In genomic region chr2:233815861-233816260, GRCh38 we compare ENCODE assay signal across 24 cellular contexts. TPM values are rescaled to one million over a fixed set of nuclear protein-coding genes. Genes with fewer than 3 reads are reported as not detected.
"Had no signal": no experiment of that assay in that cellular context is flagged by ENCODE, and none has a peak within 500 bp of the region (broad histone marks: within the 10 kb centered on the region; RNA-seq: fewer than 3 reads in every experiment).

No MANE protein-coding gene starts in this region.

- H3K27ac ChIP-seq: colonic mucosa, gastrocnemius medialis, psoas muscle, sigmoid colon had no signal

- DNase-seq: colonic mucosa; effector CD4-positive, alpha-beta T cell; erythroblast; gastrocnemius medialis; kidney; left colon; left ventricle myocardium superior; mesenchymal stem cell; naive thymus-derived CD4-positive, alpha-beta T cell; nephron progenitor cell; psoas muscle; retina; small intestine; stimulated activated CD4-positive, alpha-beta T cell treated with anti-CD3 and anti-CD28 coated beads, Interleukin-2, amount 100 ng/mL, for 48 hours; stimulated activated naive CD4-positive, alpha-beta T cell treated with Interleukin-2 at 50 U/mL for 16 hours had no signal

- ATAC-seq: gastrocnemius medialis; left colon; left ventricle myocardium superior; naive thymus-derived CD4-positive, alpha-beta T cell; psoas muscle had no signal

- H3K9me3 ChIP-seq: colonic mucosa, gastrocnemius medialis, psoas muscle had no signal

- H3K36me3 ChIP-seq: colonic mucosa, gastrocnemius medialis, sigmoid colon had no signal

- FAIRE-seq: endothelial cell of umbilical vein, kidney, small intestine, urothelium cell line had no signal

- H3K27me3 ChIP-seq: colonic mucosa, gastrocnemius medialis, sigmoid colon had no signal

- H3K4me3 ChIP-seq: colonic mucosa, gastrocnemius medialis, lung, psoas muscle, sigmoid colon had no signal

- H3K4me1 ChIP-seq: colonic mucosa, gastrocnemius medialis, psoas muscle, sigmoid colon had no signal

RNA-seq across cellular contexts. Expression of gene MROH2A, which starts 37.7 kb away (rescaled TPM):
- total RNA-seq: cerebellum; colonic mucosa; dermis microvascular lymphatic vessel endothelial cell; endodermal cell; endothelial cell of umbilical vein; fibroblast of villous mesenchyme; gastrocnemius medialis; kidney; left ventricle myocardium superior; naive thymus-derived CD4-positive, alpha-beta T cell; omental fat pad; psoas muscle; sigmoid colon had no signal
- polyA plus RNA-seq: endothelial cell of umbilical vein; lung; naive thymus-derived CD4-positive, alpha-beta T cell; psoas muscle had no signal

RNA-seq across cellular contexts. Expression of gene HJURP, which starts 38.5 kb away (rescaled TPM):
- total RNA-seq: psoas muscle had no signal

RNA-seq across cellular contexts. Expression of gene UGT1A1, which starts 55.8 kb away (rescaled TPM):
- total RNA-seq: cerebellum; dermis microvascular lymphatic vessel endothelial cell; endodermal cell; endothelial cell of umbilical vein; fibroblast of villous mesenchyme; left ventricle myocardium superior; naive thymus-derived CD4-positive, alpha-beta T cell; omental fat pad; psoas muscle; sigmoid colon had no signal
- polyA plus RNA-seq: endothelial cell of umbilical vein; naive thymus-derived CD4-positive, alpha-beta T cell had no signal
